ENCODE assay signal across 1 cellular context in the genomic region with DNA sequence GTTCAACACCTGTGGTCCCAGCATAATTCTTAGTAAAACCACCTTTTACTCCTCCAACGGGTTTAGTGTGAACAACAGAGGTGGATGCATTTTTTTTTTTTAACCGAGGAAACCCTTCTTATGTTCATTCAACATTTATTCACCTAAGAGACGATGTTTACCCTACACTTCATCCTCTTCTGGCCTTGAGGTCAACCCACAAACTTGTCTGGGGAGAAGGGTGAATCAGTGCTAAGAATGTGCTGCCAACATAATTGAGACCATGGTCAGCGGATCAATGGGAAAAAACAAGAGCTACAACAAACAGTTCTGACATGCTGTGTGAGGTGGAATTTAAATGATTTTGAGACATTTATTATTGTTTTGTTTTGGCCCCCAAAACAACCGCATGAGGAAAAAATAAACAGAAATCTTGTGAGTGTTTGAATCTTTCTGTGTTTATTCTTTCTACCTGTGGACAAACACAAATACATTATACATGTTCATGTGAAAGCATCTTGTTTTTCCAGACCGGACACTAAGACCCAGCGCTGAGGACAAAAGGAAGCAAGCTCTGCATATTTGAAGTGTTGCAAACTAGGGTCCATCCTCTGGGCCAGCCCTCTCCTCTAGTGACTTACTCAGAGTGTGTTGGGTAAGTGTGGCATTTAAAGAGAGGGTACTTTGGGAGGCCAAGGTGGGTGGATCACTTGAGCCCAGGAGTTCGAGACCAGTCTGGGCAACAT.
TF ChIP-seq lines count a peak whose summit lies in the region.

No MANE protein-coding gene starts in this region.

TF ChIP-seq in GM23338, 12 proteins besides CTCF, POLR2A, EP300 and RAD21:
- TF ChIP-seq, protein P1, sequence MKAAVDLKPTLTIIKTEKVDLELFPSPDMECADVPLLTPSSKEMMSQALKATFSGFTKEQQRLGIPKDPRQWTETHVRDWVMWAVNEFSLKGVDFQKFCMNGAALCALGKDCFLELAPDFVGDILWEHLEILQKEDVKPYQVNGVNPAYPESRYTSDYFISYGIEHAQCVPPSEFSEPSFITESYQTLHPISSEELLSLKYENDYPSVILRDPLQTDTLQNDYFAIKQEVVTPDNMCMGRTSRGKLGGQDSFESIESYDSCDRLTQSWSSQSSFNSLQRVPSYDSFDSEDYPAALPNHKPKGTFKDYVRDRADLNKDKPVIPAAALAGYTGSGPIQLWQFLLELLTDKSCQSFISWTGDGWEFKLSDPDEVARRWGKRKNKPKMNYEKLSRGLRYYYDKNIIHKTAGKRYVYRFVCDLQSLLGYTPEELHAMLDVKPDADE (IDR thresholded peaks at IDR 0.05): no peak
- TF ChIP-seq POLR2AphosphoS5 (IDR thresholded peaks at IDR 0.05; ENCODE audit: low read depth) (no peak), ZNF114 (CRISPR knock-in tag; IDR thresholded peaks at IDR 0.05) (no peak), EZH2phosphoT487 (IDR thresholded peaks at IDR 0.05; ENCODE audit: unreplicated experiment) (no peak), NANOG (IDR thresholded peaks at IDR 0.05; ENCODE audit: borderline replicate concordance) (no peak), JUNB (IDR thresholded peaks at IDR 0.05; ENCODE audit: unreplicated experiment) (no peak), EZH2 (IDR thresholded peaks at IDR 0.05; ENCODE audit: low read depth, unreplicated experiment) (no peak), STAT1 (IDR thresholded peaks at IDR 0.05; ENCODE audit: unreplicated experiment) (no peak), ZNF331 (CRISPR knock-in tag; IDR thresholded peaks at IDR 0.05; ENCODE audit: low read depth) (no peak), CREB1 (CRISPR knock-in tag; IDR thresholded peaks at IDR 0.05; ENCODE audit: low read depth) (no peak)
- TF ChIP-seq, protein P2, sequence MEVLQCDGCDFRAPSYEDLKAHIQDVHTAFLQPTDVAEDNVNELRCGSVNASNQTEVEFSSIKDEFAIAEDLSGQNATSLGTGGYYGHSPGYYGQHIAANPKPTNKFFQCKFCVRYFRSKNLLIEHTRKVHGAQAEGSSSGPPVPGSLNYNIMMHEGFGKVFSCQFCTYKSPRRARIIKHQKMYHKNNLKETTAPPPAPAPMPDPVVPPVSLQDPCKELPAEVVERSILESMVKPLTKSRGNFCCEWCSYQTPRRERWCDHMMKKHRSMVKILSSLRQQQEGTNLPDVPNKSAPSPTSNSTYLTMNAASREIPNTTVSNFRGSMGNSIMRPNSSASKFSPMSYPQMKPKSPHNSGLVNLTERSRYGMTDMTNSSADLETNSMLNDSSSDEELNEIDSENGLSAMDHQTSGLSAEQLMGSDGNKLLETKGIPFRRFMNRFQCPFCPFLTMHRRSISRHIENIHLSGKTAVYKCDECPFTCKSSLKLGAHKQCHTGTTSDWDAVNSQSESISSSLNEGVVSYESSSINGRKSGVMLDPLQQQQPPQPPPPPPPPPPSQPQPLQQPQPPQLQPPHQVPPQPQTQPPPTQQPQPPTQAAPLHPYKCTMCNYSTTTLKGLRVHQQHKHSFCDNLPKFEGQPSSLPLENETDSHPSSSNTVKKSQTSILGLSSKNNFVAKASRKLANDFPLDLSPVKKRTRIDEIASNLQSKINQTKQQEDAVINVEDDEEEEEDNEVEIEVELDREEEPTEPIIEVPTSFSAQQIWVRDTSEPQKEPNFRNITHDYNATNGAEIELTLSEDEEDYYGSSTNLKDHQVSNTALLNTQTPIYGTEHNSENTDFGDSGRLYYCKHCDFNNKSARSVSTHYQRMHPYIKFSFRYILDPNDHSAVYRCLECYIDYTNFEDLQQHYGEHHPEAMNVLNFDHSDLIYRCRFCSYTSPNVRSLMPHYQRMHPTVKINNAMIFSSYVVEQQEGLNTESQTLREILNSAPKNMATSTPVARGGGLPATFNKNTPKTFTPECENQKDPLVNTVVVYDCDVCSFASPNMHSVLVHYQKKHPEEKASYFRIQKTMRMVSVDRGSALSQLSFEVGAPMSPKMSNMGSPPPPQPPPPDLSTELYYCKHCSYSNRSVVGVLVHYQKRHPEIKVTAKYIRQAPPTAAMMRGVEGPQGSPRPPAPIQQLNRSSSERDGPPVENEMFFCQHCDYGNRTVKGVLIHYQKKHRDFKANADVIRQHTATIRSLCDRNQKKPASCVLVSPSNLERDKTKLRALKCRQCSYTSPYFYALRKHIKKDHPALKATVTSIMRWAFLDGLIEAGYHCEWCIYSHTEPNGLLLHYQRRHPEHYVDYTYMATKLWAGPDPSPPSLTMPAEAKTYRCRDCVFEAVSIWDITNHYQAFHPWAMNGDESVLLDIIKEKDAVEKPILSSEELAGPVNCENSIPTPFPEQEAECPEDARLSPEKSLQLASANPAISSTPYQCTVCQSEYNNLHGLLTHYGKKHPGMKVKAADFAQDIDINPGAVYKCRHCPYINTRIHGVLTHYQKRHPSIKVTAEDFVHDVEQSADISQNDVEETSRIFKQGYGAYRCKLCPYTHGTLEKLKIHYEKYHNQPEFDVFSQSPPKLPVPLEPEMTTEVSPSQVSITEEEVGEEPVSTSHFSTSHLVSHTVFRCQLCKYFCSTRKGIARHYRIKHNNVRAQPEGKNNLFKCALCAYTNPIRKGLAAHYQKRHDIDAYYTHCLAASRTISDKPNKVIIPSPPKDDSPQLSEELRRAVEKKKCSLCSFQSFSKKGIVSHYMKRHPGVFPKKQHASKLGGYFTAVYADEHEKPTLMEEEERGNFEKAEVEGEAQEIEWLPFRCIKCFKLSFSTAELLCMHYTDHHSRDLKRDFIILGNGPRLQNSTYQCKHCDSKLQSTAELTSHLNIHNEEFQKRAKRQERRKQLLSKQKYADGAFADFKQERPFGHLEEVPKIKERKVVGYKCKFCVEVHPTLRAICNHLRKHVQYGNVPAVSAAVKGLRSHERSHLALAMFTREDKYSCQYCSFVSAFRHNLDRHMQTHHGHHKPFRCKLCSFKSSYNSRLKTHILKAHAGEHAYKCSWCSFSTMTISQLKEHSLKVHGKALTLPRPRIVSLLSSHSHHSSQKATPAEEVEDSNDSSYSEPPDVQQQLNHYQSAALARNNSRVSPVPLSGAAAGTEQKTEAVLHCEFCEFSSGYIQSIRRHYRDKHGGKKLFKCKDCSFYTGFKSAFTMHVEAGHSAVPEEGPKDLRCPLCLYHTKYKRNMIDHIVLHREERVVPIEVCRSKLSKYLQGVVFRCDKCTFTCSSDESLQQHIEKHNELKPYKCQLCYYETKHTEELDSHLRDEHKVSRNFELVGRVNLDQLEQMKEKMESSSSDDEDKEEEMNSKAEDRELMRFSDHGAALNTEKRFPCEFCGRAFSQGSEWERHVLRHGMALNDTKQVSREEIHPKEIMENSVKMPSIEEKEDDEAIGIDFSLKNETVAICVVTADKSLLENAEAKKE (CRISPR knock-in tag; IDR thresholded peaks at IDR 0.05): no peak
- TF ChIP-seq, protein P3, sequence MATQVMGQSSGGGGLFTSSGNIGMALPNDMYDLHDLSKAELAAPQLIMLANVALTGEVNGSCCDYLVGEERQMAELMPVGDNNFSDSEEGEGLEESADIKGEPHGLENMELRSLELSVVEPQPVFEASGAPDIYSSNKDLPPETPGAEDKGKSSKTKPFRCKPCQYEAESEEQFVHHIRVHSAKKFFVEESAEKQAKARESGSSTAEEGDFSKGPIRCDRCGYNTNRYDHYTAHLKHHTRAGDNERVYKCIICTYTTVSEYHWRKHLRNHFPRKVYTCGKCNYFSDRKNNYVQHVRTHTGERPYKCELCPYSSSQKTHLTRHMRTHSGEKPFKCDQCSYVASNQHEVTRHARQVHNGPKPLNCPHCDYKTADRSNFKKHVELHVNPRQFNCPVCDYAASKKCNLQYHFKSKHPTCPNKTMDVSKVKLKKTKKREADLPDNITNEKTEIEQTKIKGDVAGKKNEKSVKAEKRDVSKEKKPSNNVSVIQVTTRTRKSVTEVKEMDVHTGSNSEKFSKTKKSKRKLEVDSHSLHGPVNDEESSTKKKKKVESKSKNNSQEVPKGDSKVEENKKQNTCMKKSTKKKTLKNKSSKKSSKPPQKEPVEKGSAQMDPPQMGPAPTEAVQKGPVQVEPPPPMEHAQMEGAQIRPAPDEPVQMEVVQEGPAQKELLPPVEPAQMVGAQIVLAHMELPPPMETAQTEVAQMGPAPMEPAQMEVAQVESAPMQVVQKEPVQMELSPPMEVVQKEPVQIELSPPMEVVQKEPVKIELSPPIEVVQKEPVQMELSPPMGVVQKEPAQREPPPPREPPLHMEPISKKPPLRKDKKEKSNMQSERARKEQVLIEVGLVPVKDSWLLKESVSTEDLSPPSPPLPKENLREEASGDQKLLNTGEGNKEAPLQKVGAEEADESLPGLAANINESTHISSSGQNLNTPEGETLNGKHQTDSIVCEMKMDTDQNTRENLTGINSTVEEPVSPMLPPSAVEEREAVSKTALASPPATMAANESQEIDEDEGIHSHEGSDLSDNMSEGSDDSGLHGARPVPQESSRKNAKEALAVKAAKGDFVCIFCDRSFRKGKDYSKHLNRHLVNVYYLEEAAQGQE (IDR thresholded peaks at IDR 0.05; ENCODE audit: unreplicated experiment): no peak
